9 cellular contexts compared by ENCODE assay signal in the genomic region with DNA sequence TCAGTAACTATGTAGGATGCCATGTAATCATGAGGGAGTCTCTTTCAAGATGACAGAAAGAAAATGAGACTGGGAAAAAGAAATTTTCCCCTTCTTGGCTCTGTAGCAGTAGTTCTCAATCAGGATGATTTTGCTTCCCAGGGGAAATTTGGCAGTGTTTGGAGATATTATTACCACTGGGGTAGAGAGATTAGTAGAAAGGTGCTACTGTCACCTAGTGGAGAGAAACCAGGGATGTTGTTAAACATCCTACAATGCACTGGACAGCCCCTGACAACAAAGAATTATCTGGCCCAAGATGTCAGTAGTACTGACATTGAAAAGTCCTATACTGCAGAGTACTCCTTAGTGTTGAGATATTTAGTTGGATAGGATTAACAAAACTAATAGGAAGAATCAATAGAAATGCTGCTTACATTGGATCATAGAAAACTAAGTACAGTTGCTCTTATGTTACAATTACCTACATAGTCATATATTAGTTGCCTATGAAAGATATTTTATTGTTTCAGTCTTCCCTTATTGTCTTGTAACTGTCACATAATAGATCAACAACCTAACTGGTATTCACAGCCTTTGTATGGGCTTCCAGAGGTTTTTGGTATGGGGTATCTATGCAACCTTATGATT.
DNase-seq lines count a peak whose midpoint lies in the region; ATAC-seq, FAIRE-seq and TF ChIP-seq lines count a peak whose summit lies in the region.
"Had no signal": no experiment of that assay in that cellular context is flagged by ENCODE, and none has a peak within 500 bp of the region (broad histone marks: within the 10 kb centered on the region; RNA-seq: fewer than 3 reads in every experiment).

No MANE protein-coding gene starts in this region.

- DNase-seq in DMS 273 (lab: John Stamatoyannopoulos, UW; ENCODE audit: unreplicated experiment) (peak; percentile 55), DMS 273 treated with DMSO at 0.1 percent for 48 hours (lab: John Stamatoyannopoulos, UW) (no peak), HT-29 (ENCODE audit: low spot score) (peak; percentile 73), WTC11 (ENCODE audit: low spot score) (no peak), immature natural killer cell (peak; percentile 8 to 36 (median 26)), urothelium cell line (ENCODE audit: low spot score) (peak; percentile 10)
- DNase-seq in activated effector memory CD4-positive, alpha-beta T cell treated with Interleukin-2 at 50 U/mL for 16 hours: no peak
- no peak for DNase-seq in NK-92 treated with Interleukin-12 subunit alpha and Interleukin-12 subunit beta, amount 100 ng/mL, for 24 hours (lab: John Stamatoyannopoulos, UW)

- peak; percentile 26; the same call in 1 of the 2 replicates for TF ChIP-seq CTCF in WTC11 (IDR thresholded peaks at IDR 0.05)

- H3K27me3 Mint-ChIP-seq in WTC11 (ENCODE audit: low read depth): no peaks in the 10 kb centered on the region
- H3K27me3 Mint-ChIP-seq in immature natural killer cell (ENCODE audit: low read depth in 3 of 3): peaks cover 0 to 7% (median 2%) of the 10 kb centered on the region in 3 donors

- H3K27ac Mint-ChIP-seq in WTC11 (no peak overlapping the region), immature natural killer cell (no peak overlapping the region)

- H3K9me3 Mint-ChIP-seq in WTC11: 0 out of 2 replicates have a peak, but pooled peaks cover 4% of the 10 kb centered on the region
- no peaks in the 10 kb centered on the region for H3K9me3 Mint-ChIP-seq in immature natural killer cell

- CTCF ChIA-PET in WTC11 (lab: Charles Lee): interaction anchor here (1.0 to 1.2 kb wide), 3 partner anchors 212 to 552 kb away, joined by 3 to 4 read pairs (median 3); no protein-coding TSS in a partner anchor

- ATAC-seq in WTC11: peak; percentile 88

- H3K4me1 Mint-ChIP-seq in WTC11: no peaks in the 10 kb centered on the region
- H3K4me1 Mint-ChIP-seq in immature natural killer cell: no peaks in the 10 kb centered on the region

- H3K4me3 Mint-ChIP-seq in WTC11 (no peak overlapping the region), immature natural killer cell (no peak overlapping the region)

- H3K36me3 Mint-ChIP-seq in WTC11 (no peaks in the 10 kb centered on the region), immature natural killer cell (no peaks in the 10 kb centered on the region)

- FAIRE-seq in urothelium cell line (lab: Jason Lieb, UNC): no peak
- FAIRE-seq: A204.1 had no signal

- POLR2A ChIA-PET in WTC11 (lab: Charles Lee): no interaction called here

TF ChIP-seq in WTC11, 78 proteins besides CTCF, POLR2A, EP300 and RAD21:
- TF ChIP-seq JAZF1 (CRISPR knock-in tag; IDR thresholded peaks at IDR 0.05): no peak
- TF ChIP-seq, protein P1, sequence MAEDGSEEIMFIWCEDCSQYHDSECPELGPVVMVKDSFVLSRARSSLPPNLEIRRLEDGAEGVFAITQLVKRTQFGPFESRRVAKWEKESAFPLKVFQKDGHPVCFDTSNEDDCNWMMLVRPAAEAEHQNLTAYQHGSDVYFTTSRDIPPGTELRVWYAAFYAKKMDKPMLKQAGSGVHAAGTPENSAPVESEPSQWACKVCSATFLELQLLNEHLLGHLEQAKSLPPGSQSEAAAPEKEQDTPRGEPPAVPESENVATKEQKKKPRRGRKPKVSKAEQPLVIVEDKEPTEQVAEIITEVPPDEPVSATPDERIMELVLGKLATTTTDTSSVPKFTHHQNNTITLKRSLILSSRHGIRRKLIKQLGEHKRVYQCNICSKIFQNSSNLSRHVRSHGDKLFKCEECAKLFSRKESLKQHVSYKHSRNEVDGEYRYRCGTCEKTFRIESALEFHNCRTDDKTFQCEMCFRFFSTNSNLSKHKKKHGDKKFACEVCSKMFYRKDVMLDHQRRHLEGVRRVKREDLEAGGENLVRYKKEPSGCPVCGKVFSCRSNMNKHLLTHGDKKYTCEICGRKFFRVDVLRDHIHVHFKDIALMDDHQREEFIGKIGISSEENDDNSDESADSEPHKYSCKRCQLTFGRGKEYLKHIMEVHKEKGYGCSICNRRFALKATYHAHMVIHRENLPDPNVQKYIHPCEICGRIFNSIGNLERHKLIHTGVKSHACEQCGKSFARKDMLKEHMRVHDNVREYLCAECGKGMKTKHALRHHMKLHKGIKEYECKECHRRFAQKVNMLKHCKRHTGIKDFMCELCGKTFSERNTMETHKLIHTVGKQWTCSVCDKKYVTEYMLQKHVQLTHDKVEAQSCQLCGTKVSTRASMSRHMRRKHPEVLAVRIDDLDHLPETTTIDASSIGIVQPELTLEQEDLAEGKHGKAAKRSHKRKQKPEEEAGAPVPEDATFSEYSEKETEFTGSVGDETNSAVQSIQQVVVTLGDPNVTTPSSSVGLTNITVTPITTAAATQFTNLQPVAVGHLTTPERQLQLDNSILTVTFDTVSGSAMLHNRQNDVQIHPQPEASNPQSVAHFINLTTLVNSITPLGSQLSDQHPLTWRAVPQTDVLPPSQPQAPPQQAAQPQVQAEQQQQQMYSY (CRISPR knock-in tag; IDR thresholded peaks at IDR 0.05): no peak
- TF ChIP-seq, protein P2, sequence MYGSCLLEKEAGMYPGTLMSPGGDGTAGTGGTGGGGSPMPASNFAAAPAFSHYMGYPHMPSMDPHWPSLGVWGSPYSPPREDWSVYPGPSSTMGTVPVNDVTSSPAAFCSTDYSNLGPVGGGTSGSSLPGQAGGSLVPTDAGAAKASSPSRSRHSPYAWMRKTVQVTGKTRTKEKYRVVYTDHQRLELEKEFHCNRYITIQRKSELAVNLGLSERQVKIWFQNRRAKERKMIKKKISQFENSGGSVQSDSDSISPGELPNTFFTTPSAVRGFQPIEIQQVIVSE (CRISPR knock-in tag; IDR thresholded peaks at IDR 0.05; ENCODE audit: borderline replicate concordance): no peak
- no peak for TF ChIP-seq NR3C1 (CRISPR knock-in tag; conservative IDR thresholded peaks at IDR 0.05; ENCODE audit: low read depth)
- TF ChIP-seq, protein P3, sequence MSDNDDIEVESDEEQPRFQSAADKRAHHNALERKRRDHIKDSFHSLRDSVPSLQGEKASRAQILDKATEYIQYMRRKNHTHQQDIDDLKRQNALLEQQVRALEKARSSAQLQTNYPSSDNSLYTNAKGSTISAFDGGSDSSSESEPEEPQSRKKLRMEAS (CRISPR knock-in tag; IDR thresholded peaks at IDR 0.05): no peak
- TF ChIP-seq HMGA2 (CRISPR knock-in tag; IDR thresholded peaks at IDR 0.05): no peak
- no peak for TF ChIP-seq GABPB1 (CRISPR knock-in tag; IDR thresholded peaks at IDR 0.05)
- no peak for TF ChIP-seq ZNF263 (CRISPR knock-in tag; IDR thresholded peaks at IDR 0.05; ENCODE audit: low read depth)
- no peak for TF ChIP-seq TCF7 (CRISPR knock-in tag; IDR thresholded peaks at IDR 0.05; ENCODE audit: low read depth)
TF ChIP-seq in WTC11: peak in this region for 0.

Comparison
In these comparisons a context has a peak if more than half of its experiments do, and no peak if none do; other contexts are left out.
1. DNase-seq: peak in DMS 273 (single experiment), HT-29 (single experiment), immature natural killer cell (3 of 3) and urothelium cell line (single experiment); none in DMS 273 treated with DMSO at 0.1 percent for 48 hours (single experiment), WTC11 (single experiment), activated effector memory CD4-positive, alpha-beta T cell treated with Interleukin-2 at 50 U/mL for 16 hours (single experiment) and NK-92 treated with Interleukin-12 subunit alpha and Interleukin-12 subunit beta, amount 100 ng/mL, for 24 hours (single experiment).